In the genomic region with DNA sequence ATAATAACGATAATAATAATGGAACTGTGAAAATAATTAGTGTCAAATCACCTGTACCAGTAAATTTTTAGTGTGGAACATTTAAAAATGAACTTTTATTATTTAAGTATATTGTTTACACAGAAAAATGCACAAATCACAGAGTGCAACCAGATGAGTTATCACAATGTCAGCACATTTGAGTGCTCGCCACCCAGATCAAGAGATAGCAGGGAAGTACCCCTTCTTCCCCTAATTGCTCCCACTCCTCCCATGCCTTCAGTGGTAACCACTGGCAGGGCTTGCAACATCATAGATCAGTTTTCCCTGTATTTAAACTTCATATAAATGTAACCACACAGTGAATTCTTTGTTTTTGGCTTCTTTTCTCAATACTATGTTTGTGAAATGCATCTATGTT, we compare ENCODE assay signal across 31 cellular contexts. TPM values are rescaled to one million over a fixed set of nuclear protein-coding genes. Genes with fewer than 3 reads are reported as not detected.
"Had no signal": no experiment of that assay in that cellular context is flagged by ENCODE, and none has a peak within 500 bp of the region (broad histone marks: within the 10 kb centered on the region; RNA-seq: fewer than 3 reads in every experiment).

No MANE protein-coding gene starts in this region.

- H3K4me3 ChIP-seq: ascending aorta, cardiac muscle cell, MG63, SJCRH30, SK-N-MC had no signal

- H3K27ac ChIP-seq: ascending aorta, cardiac muscle cell, SJCRH30, SK-N-MC had no signal

- H3K27me3 ChIP-seq: ascending aorta, cardiac muscle cell, MG63, SJCRH30 had no signal

- H3K9me3 ChIP-seq: ascending aorta, MG63, SJCRH30 had no signal

- DNase-seq: activated CD4-positive, alpha-beta memory T cell treated with anti-CD3 and anti-CD28 coated beads, Interleukin-2, amount 10 ng/mL, durations not matched to agents 7 days and 5 days; activated CD4-positive, alpha-beta T cell treated with anti-CD3 and anti-CD28 coated beads for 1 hour; activated CD4-positive, alpha-beta T cell treated with anti-CD3 and anti-CD28 coated beads for 48 hours; activated CD4-positive, CD25-positive, alpha-beta regulatory T cell; activated CD8-positive, alpha-beta memory T cell treated with anti-CD3 and anti-CD28 coated beads for 24 hours; activated CD8-positive, alpha-beta memory T cell treated with anti-CD3 and anti-CD28 coated beads, Interleukin-2, amount 10 ng/mL, durations not matched to agents 7 days and 5 days; activated CD8-positive, alpha-beta memory T cell treated with anti-CD3 and anti-CD28 coated beads, Interleukin-2, amount 50 U/mL, for 48 hours; activated effector memory CD4-positive, alpha-beta T cell treated with anti-CD3 and anti-CD28 coated beads, Interleukin-2, amount 50 U/mL, for 16 hours; activated naive CD4-positive, alpha-beta T cell; activated naive CD4-positive, alpha-beta T cell treated with anti-CD3 and anti-CD28 coated beads, Interleukin-2, amount 50 U/mL, for 16 hours; activated naive CD8-positive, alpha-beta T cell treated with anti-CD3 and anti-CD28 coated beads for 36 hours; activated T-cell treated with anti-CD3 and anti-CD28 coated beads, Interleukin-2, amount 50 U/mL, for 72 hours; amygdala; Karpas-422; MG63; NCI-H1105; NCI-H1417 treated with DMSO at 0.1 percent for 48 hours; NCI-H187 treated with DMSO at 0.1 percent for 48 hours; NCI-H2081; NCI-H226; NCI-H446 treated with DMSO at 0.1 percent for 48 hours; NCI-H524 treated with DMSO at 0.1 percent for 48 hours; SHP77; SJCRH30 had no signal

- H3K36me3 ChIP-seq: ascending aorta, cardiac muscle cell, MG63, SJCRH30 had no signal

- ATAC-seq: activated CD8-positive, alpha-beta memory T cell treated with anti-CD3 and anti-CD28 coated beads, Interleukin-2, amount 10 ng/mL, durations not matched to agents 7 days and 5 days; activated T-cell treated with anti-CD3 and anti-CD28 coated beads, Interleukin-2, amount 50 U/mL, for 72 hours; activated T-helper 17 cell treated with anti-CD3 and anti-CD28 coated beads, Interleukin-2, amount 50 U/mL, for 72 hours; Panc1 had no signal

- H3K4me1 ChIP-seq: ascending aorta, SJCRH30 had no signal

RNA-seq across cellular contexts. Expression of a gene that starts 7.8 kb away (rescaled TPM):
- total RNA-seq: activated CD4-positive, alpha-beta memory T cell treated with anti-CD3 and anti-CD28 coated beads, Interleukin-2, amount 10 ng/mL, durations not matched to agents 7 days and 5 days; activated naive CD8-positive, alpha-beta T cell treated with anti-CD3 and anti-CD28 coated beads for 36 hours; activated T-cell treated with anti-CD3 and anti-CD28 coated beads, Interleukin-2, amount 50 U/mL, for 72 hours; activated T-helper 17 cell treated with anti-CD3 and anti-CD28 coated beads, Interleukin-2, amount 50 U/mL, for 72 hours; ascending aorta; chondrocyte; RPMI7951; SJCRH30 had no signal
- polyA plus RNA-seq: cardiac muscle cell had no signal
